In the genomic region with DNA sequence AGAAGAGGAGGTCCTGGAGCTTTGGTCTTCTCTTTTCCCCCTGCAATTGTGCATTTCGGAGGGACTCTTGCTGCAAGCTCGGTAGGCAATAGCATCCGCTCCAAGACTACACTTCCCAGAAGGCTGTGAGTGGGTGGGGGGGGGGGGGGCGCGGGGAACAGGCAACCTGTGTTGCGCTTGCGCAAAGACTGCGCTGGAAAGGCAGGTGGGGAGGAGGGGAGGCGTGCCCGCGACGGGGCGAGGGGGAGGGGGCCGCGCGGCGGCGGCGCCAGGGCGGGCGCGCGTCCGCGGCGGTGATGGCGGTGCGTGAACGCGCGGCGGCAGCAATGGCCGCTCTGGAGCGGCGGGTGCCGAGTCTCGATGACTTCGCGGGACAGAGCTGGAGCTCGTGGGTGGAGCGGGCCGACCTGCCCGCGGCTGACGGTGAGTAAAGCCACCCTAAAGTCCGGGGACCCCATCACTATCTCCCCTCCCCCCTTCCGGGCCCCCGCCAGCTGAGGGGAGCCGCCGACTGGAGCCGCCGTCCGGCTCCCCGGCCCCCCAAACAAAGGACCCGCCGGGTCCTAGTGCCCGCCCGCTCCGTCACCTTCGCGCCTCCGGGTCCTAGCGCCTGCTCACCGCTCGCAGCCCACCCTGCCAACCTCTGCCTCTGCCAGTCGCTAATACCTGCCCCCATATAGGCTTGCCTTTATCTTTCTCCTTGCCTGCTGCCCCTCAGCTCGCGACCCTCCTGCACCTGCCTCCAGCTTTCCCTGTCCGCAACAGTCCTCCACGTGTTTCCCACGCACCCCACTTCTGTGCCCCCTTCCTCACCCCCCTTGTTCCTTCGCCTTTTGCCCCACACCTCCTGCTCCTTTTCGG, we compare ENCODE assay signal across 1 cellular context.
TF ChIP-seq lines count a peak whose summit lies in the region.

A gene with protein sequence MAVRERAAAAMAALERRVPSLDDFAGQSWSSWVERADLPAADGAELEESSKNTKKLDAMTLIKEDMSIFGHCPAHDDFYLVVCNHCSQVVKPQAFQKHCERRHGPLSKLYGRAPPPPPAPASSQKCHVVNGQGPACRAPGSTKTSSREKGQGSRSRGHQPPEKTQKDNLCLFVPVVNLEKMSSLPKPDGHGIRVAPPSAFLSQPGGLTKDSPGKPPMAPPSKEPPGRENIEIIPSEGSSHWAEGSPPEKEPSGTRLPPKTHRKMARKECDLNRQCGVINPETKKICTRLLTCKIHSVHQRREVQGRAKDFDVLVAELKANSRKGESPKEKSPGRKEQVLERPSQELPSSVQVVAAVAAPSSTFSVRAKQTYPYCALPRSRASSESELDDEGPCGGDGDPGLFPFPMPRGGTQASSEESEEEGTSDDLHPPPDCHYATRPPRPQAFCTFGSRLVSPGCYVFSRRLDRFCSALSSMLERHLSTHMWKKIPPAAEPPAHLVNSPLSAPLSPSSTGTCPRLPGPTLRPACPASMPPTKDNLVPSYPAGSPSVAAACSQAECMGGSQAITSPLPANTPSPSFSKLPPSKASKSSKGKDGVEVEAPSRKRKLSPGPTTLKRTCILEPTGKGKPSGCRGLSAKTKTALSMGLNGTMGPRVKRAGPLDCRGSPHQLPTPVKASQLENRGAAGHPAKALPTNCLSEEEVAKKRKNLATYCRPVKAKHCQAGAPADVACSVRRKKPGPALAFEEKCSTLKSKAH (plus strand): TSS at position 248 of the 861 bp plus-strand sequence. CDS start 49 bp downstream, at position 297.

TF ChIP-seq in WTC11, 78 proteins besides CTCF, POLR2A, EP300 and RAD21 (continued from another document):
- TF ChIP-seq, protein P1, sequence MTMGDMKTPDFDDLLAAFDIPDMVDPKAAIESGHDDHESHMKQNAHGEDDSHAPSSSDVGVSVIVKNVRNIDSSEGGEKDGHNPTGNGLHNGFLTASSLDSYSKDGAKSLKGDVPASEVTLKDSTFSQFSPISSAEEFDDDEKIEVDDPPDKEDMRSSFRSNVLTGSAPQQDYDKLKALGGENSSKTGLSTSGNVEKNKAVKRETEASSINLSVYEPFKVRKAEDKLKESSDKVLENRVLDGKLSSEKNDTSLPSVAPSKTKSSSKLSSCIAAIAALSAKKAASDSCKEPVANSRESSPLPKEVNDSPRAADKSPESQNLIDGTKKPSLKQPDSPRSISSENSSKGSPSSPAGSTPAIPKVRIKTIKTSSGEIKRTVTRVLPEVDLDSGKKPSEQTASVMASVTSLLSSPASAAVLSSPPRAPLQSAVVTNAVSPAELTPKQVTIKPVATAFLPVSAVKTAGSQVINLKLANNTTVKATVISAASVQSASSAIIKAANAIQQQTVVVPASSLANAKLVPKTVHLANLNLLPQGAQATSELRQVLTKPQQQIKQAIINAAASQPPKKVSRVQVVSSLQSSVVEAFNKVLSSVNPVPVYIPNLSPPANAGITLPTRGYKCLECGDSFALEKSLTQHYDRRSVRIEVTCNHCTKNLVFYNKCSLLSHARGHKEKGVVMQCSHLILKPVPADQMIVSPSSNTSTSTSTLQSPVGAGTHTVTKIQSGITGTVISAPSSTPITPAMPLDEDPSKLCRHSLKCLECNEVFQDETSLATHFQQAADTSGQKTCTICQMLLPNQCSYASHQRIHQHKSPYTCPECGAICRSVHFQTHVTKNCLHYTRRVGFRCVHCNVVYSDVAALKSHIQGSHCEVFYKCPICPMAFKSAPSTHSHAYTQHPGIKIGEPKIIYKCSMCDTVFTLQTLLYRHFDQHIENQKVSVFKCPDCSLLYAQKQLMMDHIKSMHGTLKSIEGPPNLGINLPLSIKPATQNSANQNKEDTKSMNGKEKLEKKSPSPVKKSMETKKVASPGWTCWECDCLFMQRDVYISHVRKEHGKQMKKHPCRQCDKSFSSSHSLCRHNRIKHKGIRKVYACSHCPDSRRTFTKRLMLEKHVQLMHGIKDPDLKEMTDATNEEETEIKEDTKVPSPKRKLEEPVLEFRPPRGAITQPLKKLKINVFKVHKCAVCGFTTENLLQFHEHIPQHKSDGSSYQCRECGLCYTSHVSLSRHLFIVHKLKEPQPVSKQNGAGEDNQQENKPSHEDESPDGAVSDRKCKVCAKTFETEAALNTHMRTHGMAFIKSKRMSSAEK (CRISPR knock-in tag; IDR thresholded peaks at IDR 0.05; ENCODE audit: borderline replicate concordance): no peak
- no peak for TF ChIP-seq GABPB1 (CRISPR knock-in tag; IDR thresholded peaks at IDR 0.05)
- 0 out of 2 replicates have a peak, but pooled peaks have one; percentile 54 for TF ChIP-seq MYBL2 (CRISPR knock-in tag; IDR thresholded peaks at IDR 0.05)
- TF ChIP-seq IRF2 (CRISPR knock-in tag; IDR thresholded peaks at IDR 0.05; ENCODE audit: borderline replicate concordance, low read depth): no peak
- peak; percentile 66; the same call in 1 of the 2 replicates for TF ChIP-seq FOXP1 (CRISPR knock-in tag; IDR thresholded peaks at IDR 0.05; ENCODE audit: borderline replicate concordance)
- peak; percentile 75; the same call in 1 of the 2 replicates for TF ChIP-seq SMAD3 (CRISPR knock-in tag; IDR thresholded peaks at IDR 0.05; ENCODE audit: borderline replicate concordance)
- TF ChIP-seq, protein P2, sequence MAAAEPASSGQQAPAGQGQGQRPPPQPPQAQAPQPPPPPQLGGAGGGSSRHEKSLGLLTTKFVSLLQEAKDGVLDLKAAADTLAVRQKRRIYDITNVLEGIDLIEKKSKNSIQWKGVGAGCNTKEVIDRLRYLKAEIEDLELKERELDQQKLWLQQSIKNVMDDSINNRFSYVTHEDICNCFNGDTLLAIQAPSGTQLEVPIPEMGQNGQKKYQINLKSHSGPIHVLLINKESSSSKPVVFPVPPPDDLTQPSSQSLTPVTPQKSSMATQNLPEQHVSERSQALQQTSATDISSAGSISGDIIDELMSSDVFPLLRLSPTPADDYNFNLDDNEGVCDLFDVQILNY (CRISPR knock-in tag; IDR thresholded peaks at IDR 0.05): peak; percentile 57; the same call in 1 of the 2 replicates
- TF ChIP-seq FOXJ3 (CRISPR knock-in tag; IDR thresholded peaks at IDR 0.05; ENCODE audit: borderline replicate concordance): no peak
- TF ChIP-seq ZNF416 (CRISPR knock-in tag; IDR thresholded peaks at IDR 0.05): peak; percentile 89
- TF ChIP-seq GTF2I (CRISPR knock-in tag; conservative IDR thresholded peaks at IDR 0.05): 0 out of 2 replicates have a peak, but pooled peaks have one; percentile 43
- peak; percentile 35; the same call in 1 of the 2 replicates for TF ChIP-seq FOXK1 (CRISPR knock-in tag; IDR thresholded peaks at IDR 0.05)
- TF ChIP-seq, protein P3, sequence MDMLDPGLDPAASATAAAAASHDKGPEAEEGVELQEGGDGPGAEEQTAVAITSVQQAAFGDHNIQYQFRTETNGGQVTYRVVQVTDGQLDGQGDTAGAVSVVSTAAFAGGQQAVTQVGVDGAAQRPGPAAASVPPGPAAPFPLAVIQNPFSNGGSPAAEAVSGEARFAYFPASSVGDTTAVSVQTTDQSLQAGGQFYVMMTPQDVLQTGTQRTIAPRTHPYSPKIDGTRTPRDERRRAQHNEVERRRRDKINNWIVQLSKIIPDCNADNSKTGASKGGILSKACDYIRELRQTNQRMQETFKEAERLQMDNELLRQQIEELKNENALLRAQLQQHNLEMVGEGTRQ (CRISPR knock-in tag; IDR thresholded peaks at IDR 0.05): 0 out of 2 replicates have a peak, but pooled peaks have one; percentile 16
